2 cellular contexts compared by ENCODE assay signal in the genomic region with DNA sequence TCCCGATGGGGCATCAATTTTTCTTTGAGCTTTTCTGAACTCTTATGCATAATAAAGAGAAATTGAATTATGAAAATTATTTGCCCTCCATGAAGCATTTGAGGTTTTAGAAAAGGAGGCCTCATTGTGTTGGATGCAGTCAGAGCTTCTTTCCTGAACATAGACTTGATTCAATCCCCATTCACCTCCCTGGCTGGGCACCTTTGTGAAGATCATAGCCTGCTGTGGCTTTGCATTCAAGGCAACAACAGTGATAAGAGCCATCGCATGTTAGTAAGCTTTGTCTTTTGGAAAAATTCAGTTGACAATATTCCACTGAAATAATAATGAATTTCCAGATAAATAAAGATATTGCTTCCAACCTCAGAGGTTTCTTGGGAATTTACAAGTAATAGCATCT.
TF ChIP-seq lines count a peak whose summit lies in the region.

No MANE protein-coding gene starts in this region.

TF ChIP-seq in GM23338, 12 proteins besides CTCF, POLR2A, EP300 and RAD21:
- TF ChIP-seq ZNF462 (CRISPR knock-in tag; IDR thresholded peaks at IDR 0.05): 0 out of 2 replicates have a peak, but pooled peaks have one; percentile 40
- TF ChIP-seq POLR2AphosphoS5 (IDR thresholded peaks at IDR 0.05; ENCODE audit: low read depth): no peak
- TF ChIP-seq CREB1 (CRISPR knock-in tag; IDR thresholded peaks at IDR 0.05; ENCODE audit: low read depth): no peak
- TF ChIP-seq NANOG (IDR thresholded peaks at IDR 0.05; ENCODE audit: borderline replicate concordance): no peak
- TF ChIP-seq, protein P1, sequence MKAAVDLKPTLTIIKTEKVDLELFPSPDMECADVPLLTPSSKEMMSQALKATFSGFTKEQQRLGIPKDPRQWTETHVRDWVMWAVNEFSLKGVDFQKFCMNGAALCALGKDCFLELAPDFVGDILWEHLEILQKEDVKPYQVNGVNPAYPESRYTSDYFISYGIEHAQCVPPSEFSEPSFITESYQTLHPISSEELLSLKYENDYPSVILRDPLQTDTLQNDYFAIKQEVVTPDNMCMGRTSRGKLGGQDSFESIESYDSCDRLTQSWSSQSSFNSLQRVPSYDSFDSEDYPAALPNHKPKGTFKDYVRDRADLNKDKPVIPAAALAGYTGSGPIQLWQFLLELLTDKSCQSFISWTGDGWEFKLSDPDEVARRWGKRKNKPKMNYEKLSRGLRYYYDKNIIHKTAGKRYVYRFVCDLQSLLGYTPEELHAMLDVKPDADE (IDR thresholded peaks at IDR 0.05): no peak
- no peak for TF ChIP-seq STAT1 (IDR thresholded peaks at IDR 0.05; ENCODE audit: unreplicated experiment)
- TF ChIP-seq, protein P2, sequence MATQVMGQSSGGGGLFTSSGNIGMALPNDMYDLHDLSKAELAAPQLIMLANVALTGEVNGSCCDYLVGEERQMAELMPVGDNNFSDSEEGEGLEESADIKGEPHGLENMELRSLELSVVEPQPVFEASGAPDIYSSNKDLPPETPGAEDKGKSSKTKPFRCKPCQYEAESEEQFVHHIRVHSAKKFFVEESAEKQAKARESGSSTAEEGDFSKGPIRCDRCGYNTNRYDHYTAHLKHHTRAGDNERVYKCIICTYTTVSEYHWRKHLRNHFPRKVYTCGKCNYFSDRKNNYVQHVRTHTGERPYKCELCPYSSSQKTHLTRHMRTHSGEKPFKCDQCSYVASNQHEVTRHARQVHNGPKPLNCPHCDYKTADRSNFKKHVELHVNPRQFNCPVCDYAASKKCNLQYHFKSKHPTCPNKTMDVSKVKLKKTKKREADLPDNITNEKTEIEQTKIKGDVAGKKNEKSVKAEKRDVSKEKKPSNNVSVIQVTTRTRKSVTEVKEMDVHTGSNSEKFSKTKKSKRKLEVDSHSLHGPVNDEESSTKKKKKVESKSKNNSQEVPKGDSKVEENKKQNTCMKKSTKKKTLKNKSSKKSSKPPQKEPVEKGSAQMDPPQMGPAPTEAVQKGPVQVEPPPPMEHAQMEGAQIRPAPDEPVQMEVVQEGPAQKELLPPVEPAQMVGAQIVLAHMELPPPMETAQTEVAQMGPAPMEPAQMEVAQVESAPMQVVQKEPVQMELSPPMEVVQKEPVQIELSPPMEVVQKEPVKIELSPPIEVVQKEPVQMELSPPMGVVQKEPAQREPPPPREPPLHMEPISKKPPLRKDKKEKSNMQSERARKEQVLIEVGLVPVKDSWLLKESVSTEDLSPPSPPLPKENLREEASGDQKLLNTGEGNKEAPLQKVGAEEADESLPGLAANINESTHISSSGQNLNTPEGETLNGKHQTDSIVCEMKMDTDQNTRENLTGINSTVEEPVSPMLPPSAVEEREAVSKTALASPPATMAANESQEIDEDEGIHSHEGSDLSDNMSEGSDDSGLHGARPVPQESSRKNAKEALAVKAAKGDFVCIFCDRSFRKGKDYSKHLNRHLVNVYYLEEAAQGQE (IDR thresholded peaks at IDR 0.05; ENCODE audit: unreplicated experiment): no peak
- TF ChIP-seq ZNF331 (CRISPR knock-in tag; IDR thresholded peaks at IDR 0.05; ENCODE audit: low read depth): no peak
TF ChIP-seq in GM23338: peak in this region for 1.

TF ChIP-seq in H1, 55 proteins besides CTCF, POLR2A, EP300 and RAD21:
- TF ChIP-seq RFX5 (IDR thresholded peaks at IDR 0.05; ENCODE audit: borderline replicate concordance, low read depth, low read length) (no peak), NANOG (IDR thresholded peaks at IDR 0.05; ENCODE audit: insufficient read depth, low read depth, low read length, poor library complexity, severe bottlenecking) (peak; percentile 84), CEBPB (IDR thresholded peaks at IDR 0.05; ENCODE audit: low read depth, low read length) (no peak), POU5F1 (IDR thresholded peaks at IDR 0.05; ENCODE audit: low read depth, low read length) (no peak), ASH2L (IDR thresholded peaks at IDR 0.05; ENCODE audit: low read length) (no peak)
TF ChIP-seq in H1: peak in this region for 1.
